8 cellular contexts compared by ENCODE assay signal in the genomic region with DNA sequence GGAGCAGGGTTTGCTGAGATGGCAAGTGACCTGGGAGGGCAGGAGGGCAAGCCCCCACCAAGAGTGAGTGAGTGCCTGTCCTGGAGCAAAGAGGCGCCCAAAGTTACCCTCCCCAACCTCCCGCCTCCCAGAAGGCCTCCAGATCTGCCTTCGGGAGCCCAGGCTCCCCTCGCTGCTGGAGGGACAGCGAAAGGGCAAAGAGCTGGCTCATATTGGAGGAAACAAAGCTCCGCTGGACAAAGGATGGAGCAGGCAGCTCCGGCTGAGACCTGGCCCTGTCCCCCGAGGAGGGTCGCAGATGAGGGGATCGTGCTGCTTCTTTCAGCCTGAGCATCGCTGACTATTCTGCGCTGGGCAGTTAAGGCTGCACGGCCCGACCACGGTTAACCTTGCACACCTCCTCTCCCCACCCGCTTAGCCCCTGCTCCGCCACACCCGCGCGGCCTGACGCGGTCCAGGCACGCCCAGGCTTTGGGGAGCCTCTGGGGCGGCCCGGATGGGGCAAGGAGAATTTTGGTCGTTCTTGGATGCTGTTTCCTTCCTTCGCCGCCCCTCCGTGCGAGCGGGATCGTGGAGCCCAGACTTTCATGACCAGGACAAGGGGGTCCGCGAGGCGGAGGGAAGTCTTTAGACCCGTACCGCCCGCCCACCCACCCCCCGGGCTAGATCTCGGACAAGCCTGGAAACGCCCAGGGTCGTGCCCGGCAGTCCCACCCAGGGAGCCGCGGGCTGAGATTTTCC. TPM values are rescaled to one million over a fixed set of nuclear protein-coding genes. Genes with fewer than 3 reads are reported as not detected.
DNase-seq lines count a peak whose midpoint lies in the region; ATAC-seq and TF ChIP-seq lines count a peak whose summit lies in the region.

No MANE protein-coding gene starts in this region.

- peaks cover 0 to 1% of the 10 kb centered on the region in 2 donors for H3K4me1 ChIP-seq in aorta (ENCODE audit: control insufficient read depth in 1 of 2, insufficient read depth in 2 of 2, low read length in 2 of 2)

- no peaks in the 10 kb centered on the region for H3K36me3 ChIP-seq in aorta (ENCODE audit: control insufficient read depth in 1 of 2, insufficient read depth in 2 of 2, low read length in 1 of 2)

- H3K36me3 Mint-ChIP-seq in stimulated activated naive CD8-positive, alpha-beta T cell treated with anti-CD3 and anti-CD28 coated beads, Interleukin-15, Interleukin-2, amounts not matched to agents 100 ng/mL and 50 ng/mL, for 24 hours (ENCODE audit: low read depth) = no peaks in the 10 kb centered on the region
- no peaks in the 10 kb centered on the region for H3K36me3 Mint-ChIP-seq in natural killer cell

- H3K4me3 ChIP-seq in epithelial cell of proximal tubule (ENCODE audit: low read depth, low read length) (peak overlapping the region; percentile 55), aorta (ENCODE audit: low read length in 2 of 2) (peak overlapping the region; percentile 61 to 88)

- intact Hi-C loops in natural killer cell (cut with micrococcal nuclease) = no loop called here
- intact Hi-C loops in aorta (cut with DNase I) = no loop called here

- H3K9me3 ChIP-seq in aorta (ENCODE audit: control insufficient read depth, low read length) = no peaks in the 10 kb centered on the region

- peak overlapping the region; percentile 26 for H3K4me3 Mint-ChIP-seq in stimulated activated naive CD8-positive, alpha-beta T cell treated with anti-CD3 and anti-CD28 coated beads, Interleukin-15, Interleukin-2, amounts not matched to agents 100 ng/mL and 50 ng/mL, for 24 hours
- H3K4me3 Mint-ChIP-seq in natural killer cell = peak overlapping the region; percentile 80

- peaks cover 14% of the 10 kb centered on the region for H3K27me3 Mint-ChIP-seq in stimulated activated naive CD8-positive, alpha-beta T cell treated with anti-CD3 and anti-CD28 coated beads, Interleukin-15, Interleukin-2, amounts not matched to agents 100 ng/mL and 50 ng/mL, for 24 hours
- peaks cover 14% of the 10 kb centered on the region in 2 donors for H3K27me3 Mint-ChIP-seq in natural killer cell (ENCODE audit: low read depth in 2 of 2)

- H3K9me3 Mint-ChIP-seq in stimulated activated naive CD8-positive, alpha-beta T cell treated with anti-CD3 and anti-CD28 coated beads, Interleukin-15, Interleukin-2, amounts not matched to agents 100 ng/mL and 50 ng/mL, for 24 hours = no peaks in the 10 kb centered on the region
- no peaks in the 10 kb centered on the region for H3K9me3 Mint-ChIP-seq in natural killer cell

- no peak overlapping the region for H3K27ac Mint-ChIP-seq in stimulated activated naive CD8-positive, alpha-beta T cell treated with anti-CD3 and anti-CD28 coated beads, Interleukin-15, Interleukin-2, amounts not matched to agents 100 ng/mL and 50 ng/mL, for 24 hours
- peak overlapping the region in 1 of 2 donors; percentile 42 for H3K27ac Mint-ChIP-seq in natural killer cell

- TF ChIP-seq CTCF in epithelial cell of proximal tubule (conservative IDR thresholded peaks at IDR 0.05; ENCODE audit: low read depth, low read length) (no peak), natural killer cell (IDR thresholded peaks at IDR 0.05) (no peak)

- H3K27ac ChIP-seq in aorta (ENCODE audit: low read depth in 1 of 2, low read length in 2 of 2) = peak overlapping the region; percentile 60 to 67

- DNase-seq in stimulated activated naive CD8-positive, alpha-beta T cell treated with anti-CD3 and anti-CD28 coated beads, Interleukin-15, Interleukin-2, amounts not matched to agents 100 U/mL and 50 U/mL, for 24 hours = no peak
- DNase-seq in epithelial cell of proximal tubule (ENCODE audit: low read depth) = no peak
- DNase-seq in natural killer cell = no peak
- no peak for DNase-seq in aorta
- no peak for DNase-seq in NCI-H1694 (lab: John Stamatoyannopoulos, UW)

- no peak for ATAC-seq in stimulated activated naive CD8-positive, alpha-beta T cell treated with anti-CD3 and anti-CD28 coated beads, Interleukin-15, Interleukin-2, amounts not matched to agents 100 U/mL and 50 U/mL, for 24 hours
- ATAC-seq in natural killer cell = no peak
- ATAC-seq in aorta (ENCODE audit: low FRiP score) = no peak
- no peak for ATAC-seq in HG02759 (IDR thresholded peaks at IDR 0.05; ENCODE audit: unreplicated experiment)
- ATAC-seq in GM21381 (IDR thresholded peaks at IDR 0.05; ENCODE audit: unreplicated experiment) = no peak

- no peaks in the 10 kb centered on the region for H3K27me3 ChIP-seq in aorta (ENCODE audit: control insufficient read depth in 1 of 2, insufficient read depth in 2 of 2, low read length in 1 of 2)

- 2 to 6% methylated on average over 43 to 45 of the region's 45 CpGs for WGBS in aorta, 2 donors

- H3K4me1 Mint-ChIP-seq in stimulated activated naive CD8-positive, alpha-beta T cell treated with anti-CD3 and anti-CD28 coated beads, Interleukin-15, Interleukin-2, amounts not matched to agents 100 ng/mL and 50 ng/mL, for 24 hours (ENCODE audit: low read depth) = peaks cover 30% of the 10 kb centered on the region
- peaks cover 19 to 37% of the 10 kb centered on the region in 2 donors for H3K4me1 Mint-ChIP-seq in natural killer cell

RNA-seq across cellular contexts. Expression of a gene that starts 0.7 kb away (rescaled TPM):
- total RNA-seq in epithelial cell of proximal tubule = 9.7 and 11.2 TPM in 2 replicates
- 10 to 100 TPM; 27.7 to 38.1 (median 29.4) TPM for total RNA-seq in natural killer cell
- total RNA-seq in aorta = 10 to 100 TPM; 37.1 to 53.8 TPM
- polyA plus RNA-seq in aorta = 10 to 100 TPM; 30.8 to 59.7 TPM

RNA-seq across cellular contexts. Expression of a gene that starts 10.2 kb away (rescaled TPM):
- total RNA-seq in epithelial cell of proximal tubule (not detected in 2 replicates), natural killer cell (1 to 10 TPM; 6.1 to 7.5 (median 7.0) TPM), aorta (under 1 TPM; 0.26 to 0.69 TPM)
- polyA plus RNA-seq in aorta = under 1 TPM; 0.25 to 0.59 TPM

RNA-seq across cellular contexts. Expression of a gene that starts 38.2 kb away (rescaled TPM):
- total RNA-seq in epithelial cell of proximal tubule (5.3 and 6.1 TPM in 2 replicates), natural killer cell (10 to 100 TPM; 25.6 to 27.8 (median 26.9) TPM), aorta (10 to 100 TPM in 1 of 2 donors, 1 to 10 TPM in 1; 3.9 to 10.9 TPM)
- polyA plus RNA-seq in aorta = 10 to 100 TPM; 15.4 to 37.1 TPM
